Comparison of ENCODE assay signal across 10 cellular contexts in the genomic region with DNA sequence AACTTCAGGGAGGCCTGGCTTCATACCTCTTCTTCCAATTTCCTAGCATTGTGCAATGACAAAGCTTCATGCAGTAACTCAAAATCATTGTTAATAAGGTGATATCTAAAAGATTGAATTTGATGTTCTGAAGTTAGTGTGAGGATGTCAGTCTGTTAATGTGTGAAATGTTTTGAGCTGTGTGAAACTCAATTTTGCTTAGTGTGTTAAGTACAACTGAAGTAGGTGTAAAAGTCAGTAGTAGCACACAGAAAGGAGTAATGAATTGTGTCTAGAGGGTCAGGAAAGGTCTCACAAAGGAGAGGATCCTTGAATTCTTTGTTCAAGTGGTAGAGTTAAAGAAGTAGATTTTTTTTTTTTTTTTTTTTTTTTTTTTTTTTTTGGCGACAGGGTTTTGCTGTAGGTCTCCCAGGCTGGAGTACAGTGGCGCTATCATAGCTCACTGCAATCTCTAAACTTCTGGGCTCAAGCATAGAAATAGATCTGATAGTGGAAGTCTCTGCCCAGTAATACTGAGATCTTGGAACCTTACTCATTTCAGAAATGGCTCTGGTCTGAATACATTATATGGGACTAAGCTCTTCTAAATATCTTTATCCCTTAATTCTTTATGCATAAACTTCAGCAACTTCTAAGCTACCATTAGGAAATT.
A peak's percentile ranks its signal among the peaks of the same experiment; 100 is the strongest.
DNase-seq lines count a peak whose midpoint lies in the region; ATAC-seq, FAIRE-seq and TF ChIP-seq lines count a peak whose summit lies in the region.
"Had no signal": no experiment of that assay in that cellular context is flagged by ENCODE, and none has a peak within 500 bp of the region (broad histone marks: within the 10 kb centered on the region; RNA-seq: fewer than 3 reads in every experiment).

No MANE protein-coding gene starts in this region.

- peaks cover 70% of the 10 kb centered on the region for H3K79me2 ChIP-seq in GM12878 (ENCODE audit: control insufficient read depth, insufficient read depth, low read length)

- peak; percentile 73 for FAIRE-seq in GM12878 (lab: Jason Lieb, UNC)

- no peak overlapping the region for H3K9ac ChIP-seq in GM12878 (ENCODE audit: control insufficient read depth, insufficient read depth, low read length)

- H3K4me2 ChIP-seq in GM12878 (ENCODE audit: control insufficient read depth, insufficient read depth): peak overlapping the region; percentile 61; the same call in 1 of the 2 replicates

- POLR2A ChIA-PET in GM12878 (lab: Charles Lee): interaction anchor here (0.6 to 1.5 kb wide), 4 partner anchors 11 to 1971 kb away, joined by 3 to 4 read pairs (median 4); no protein-coding TSS in a partner anchor

- no peak for TF ChIP-seq CTCF in GM12878 (IDR thresholded peaks at IDR 0.05 in 2 of 3, conservative IDR thresholded peaks at IDR 0.05 in 1 of 3; ENCODE audit: control insufficient read depth in 2 of 3, extremely low read depth in 1 of 3, insufficient read depth in 1 of 3, low read depth in 3 of 3, low read length in 3 of 3)

- RAD21 ChIA-PET in GM12878 (lab: Charles Lee; ENCODE audit: unreplicated experiment): interaction anchor here (0.6 to 2.1 kb wide), 13 partner anchors 16 to 621 kb away, joined by 3 to 16 read pairs (median 4); no protein-coding TSS in a partner anchor

- CTCF ChIA-PET in GM12878 (lab: Yijun Ruan, JAX): interaction anchor here (0.6 to 4.1 kb wide), 13 partner anchors 10 to 1548 kb away, joined by 3 to 22 read pairs (median 5); no protein-coding TSS in a partner anchor

- DNase-seq in GM12878 (ENCODE audit: low read depth, low spot score) (peak; percentile 51), midbrain (lab: John Stamatoyannopoulos, UW) (no peak), NK-92 (lab: John Stamatoyannopoulos, UW; ENCODE audit: unreplicated experiment) (no peak), RPMI8226 (no peak)
- no peak for DNase-seq in stimulated activated CD4-positive, alpha-beta T cell treated with anti-CD3 and anti-CD28 coated beads, Interleukin-4, amount 100 ng/mL, for 24 hours
- DNase-seq: NCI-H69 had no signal

- H3K27ac ChIP-seq in GM12878 (ENCODE audit: control insufficient read depth, insufficient read depth): peak overlapping the region; percentile 40; the same call in 1 of the 2 replicates
- H3K27ac ChIP-seq: prostate gland had no signal

- in situ Hi-C loops in GM12878 (cut with MboI): no loop called here

- TF ChIP-seq RAD21 in GM12878 (IDR thresholded peaks at IDR 0.05; ENCODE audit: insufficient read depth, low read depth, low read length): peak; percentile 9; the same call in 1 of the 2 replicates

- ATAC-seq in GM18858 (IDR thresholded peaks at IDR 0.05; ENCODE audit: unreplicated experiment) (peak; percentile 81), GM21515 (IDR thresholded peaks at IDR 0.05; ENCODE audit: unreplicated experiment) (peak; percentile 77), HG03108 (IDR thresholded peaks at IDR 0.05; ENCODE audit: unreplicated experiment) (peak; percentile 70), GM12878 (peak; percentile 86)

- intact Hi-C loops in GM12878 (cut with micrococcal nuclease; ENCODE audit: unreplicated experiment): loop anchor here (5.0 to 10.0 kb wide), 3 partner anchors 59 to 252 kb away; no protein-coding TSS in a partner anchor

- 0 out of 2 replicates have a peak overlapping the region, but pooled peaks have one; percentile 7 for H3K4me3 ChIP-seq in GM12878
- H3K4me3 ChIP-seq: prostate gland had no signal

- SMC1A ChIA-PET in GM12878 (lab: Charles Lee; ENCODE audit: uncharacterized antibody, unreplicated experiment): interaction anchor here (0.6 to 5.0 kb wide), 16 partner anchors 11 to 533 kb away, joined by 3 to 43 read pairs (median 10); partner anchors contain the start of gene FUT8

- 0 out of 4 replicates have a peak, but pooled peaks of 1 of the 2 experiments have one; percentile 28 for TF ChIP-seq EP300 in GM12878 (IDR thresholded peaks at IDR 0.05; ENCODE audit: borderline replicate concordance in 1 of 2, control insufficient read depth in 1 of 2, low read depth in 2 of 2, low read length in 2 of 2)

- H2AFZ ChIP-seq in GM12878 (ENCODE audit: control insufficient read depth, low read depth, low read length): no peak overlapping the region

- no TSS peak for BruUV-seq in GM12878 (replicated peaks; lab: Mats Ljungman, UMichigan)

- no peaks in the 10 kb centered on the region for H3K27me3 ChIP-seq in GM12878 (replicated peaks in 1 of 2; ENCODE audit: control insufficient read depth in 2 of 2, insufficient read depth in 2 of 2, low read length in 1 of 2)

- H3K9me3 ChIP-seq in GM12878 (replicated peaks; ENCODE audit: control insufficient read depth, insufficient read depth, low read length): peaks cover 3% of the 10 kb centered on the region; the same call in 1 of the 3 replicates
- H3K9me3 ChIP-seq: prostate gland had no signal

- H3K36me3 ChIP-seq in GM12878 (ENCODE audit: control insufficient read depth in 2 of 2, insufficient read depth in 2 of 2, low read length in 1 of 2): no peaks in the 10 kb centered on the region
- H3K36me3 ChIP-seq: prostate gland had no signal

- peaks cover 12% of the 10 kb centered on the region; the same call in 1 of the 2 replicates for H3K4me1 ChIP-seq in GM12878 (ENCODE audit: control insufficient read depth, insufficient read depth, low read length)
- H3K4me1 ChIP-seq: prostate gland had no signal

- TF ChIP-seq POLR2A in GM12878 (IDR thresholded peaks at IDR 0.05; ENCODE audit: low read depth, low read length): no peak

- WGBS in GM12878 (ENCODE audit: insufficient coverage, insufficient replicate concordance, low lambda C conversion rate, missing lambda C conversion rate): 0% methylated on average over 1 of the region's 2 CpGs

- H4K20me1 ChIP-seq in GM12878 (ENCODE audit: control insufficient read depth, insufficient read depth): no peaks in the 10 kb centered on the region

TF ChIP-seq in GM12878, 131 proteins besides CTCF, POLR2A, EP300 and RAD21 (continues in another document):
- TF ChIP-seq MTA2 (IDR thresholded peaks at IDR 0.05; ENCODE audit: low read depth) (no peak), SPI1 (IDR thresholded peaks at IDR 0.05; ENCODE audit: borderline replicate concordance, insufficient read depth, low read depth, low read length) (no peak), GABPA (IDR thresholded peaks at IDR 0.05; ENCODE audit: low read depth) (no peak), SP1 (IDR thresholded peaks at IDR 0.05; ENCODE audit: low read depth, low read length) (no peak), MEF2A (IDR thresholded peaks at IDR 0.05; ENCODE audit: insufficient read depth, low read depth, low read length) (peak; percentile 69; the same call in 1 of the 2 replicates), KDM1A (IDR thresholded peaks at IDR 0.05; ENCODE audit: borderline replicate concordance) (no peak), TARDBP (IDR thresholded peaks at IDR 0.05; ENCODE audit: borderline replicate concordance) (no peak), FOS (IDR thresholded peaks at IDR 0.05; ENCODE audit: borderline replicate concordance, extremely low read depth, insufficient read length) (no peak), ZSCAN29 (IDR thresholded peaks at IDR 0.05) (no peak), CEBPZ (IDR thresholded peaks at IDR 0.05; ENCODE audit: low read depth, low read length) (no peak), IRF3 (IDR thresholded peaks at IDR 0.05) (no peak), BHLHE40 (IDR thresholded peaks at IDR 0.05; ENCODE audit: borderline replicate concordance in 1 of 2, low read depth in 2 of 2, low read length in 1 of 2) (no peak)
